17 cellular contexts compared by ENCODE assay signal in genomic region chr12:8993827-8994226, GRCh38.
"Had no signal": no experiment of that assay in that cellular context is flagged by ENCODE, and none has a peak within 500 bp of the region (broad histone marks: within the 10 kb centered on the region; RNA-seq: fewer than 3 reads in every experiment).

No MANE protein-coding gene starts in this region.

- H3K4me3 ChIP-seq: breast epithelium, gastrocnemius medialis, lung, pancreas, sigmoid colon, tibial artery, uterus had no signal

- H3K4me1 ChIP-seq: breast epithelium, gastrocnemius medialis, pancreas, tibial artery, uterus had no signal

- DNase-seq: activated B cell treated with CpG ODN at 0.5 μM for 24 hours; activated CD4-positive, alpha-beta T cell treated with anti-CD3 and anti-CD28 coated beads, Interleukin-2, amount 10 ng/mL, durations not matched to agents 7 days and 5 days; aorta; dermis blood vessel endothelial cell; erythroblast; gastrocnemius medialis; heart right ventricle; left colon; pancreas; sigmoid colon; stimulated activated CD4-positive, alpha-beta T cell treated with anti-CD3 and anti-CD28 coated beads, Interleukin-2, amount 100 ng/mL, for 24 hours; tibial artery; uterus had no signal

- H3K9me3 Mint-ChIP-seq: activated B cell treated with CpG ODN at 0.5 μM for 24 hours; activated CD4-positive, alpha-beta T cell treated with anti-CD3 and anti-CD28 coated beads, Interleukin-2, amount 10 ng/mL, durations not matched to agents 7 days and 5 days; activated T-helper 2 cell treated with anti-CD3 and anti-CD28 coated beads, Interferon-gamma antibody, Interleukin-2, Interleukin-4, amounts not matched to agents 10 μg/mL and 5 μg/mL and 100 μg/mL, durations not matched to agents 14 hours and 24 hours and 36 hours; mesothelial cell of epicardium had no signal

- H3K36me3 ChIP-seq: breast epithelium, gastrocnemius medialis, heart right ventricle, pancreas, sigmoid colon, tibial artery, uterus had no signal

- H3K27me3 ChIP-seq: breast epithelium, gastrocnemius medialis, heart right ventricle, pancreas, sigmoid colon, tibial artery, uterus had no signal

- H3K27me3 Mint-ChIP-seq: activated B cell treated with CpG ODN at 0.5 μM for 24 hours; activated CD4-positive, alpha-beta T cell treated with anti-CD3 and anti-CD28 coated beads, Interleukin-2, amount 10 ng/mL, durations not matched to agents 7 days and 5 days had no signal

- H3K27ac Mint-ChIP-seq: activated B cell treated with CpG ODN at 0.5 μM for 24 hours; activated CD4-positive, alpha-beta T cell treated with anti-CD3 and anti-CD28 coated beads, Interleukin-2, amount 10 ng/mL, durations not matched to agents 7 days and 5 days; activated T-helper 2 cell treated with anti-CD3 and anti-CD28 coated beads, Interferon-gamma antibody, Interleukin-2, Interleukin-4, amounts not matched to agents 10 μg/mL and 5 μg/mL and 100 μg/mL, durations not matched to agents 14 hours and 24 hours and 36 hours; mesothelial cell of epicardium had no signal

- H3K4me3 Mint-ChIP-seq: activated B cell treated with CpG ODN at 0.5 μM for 24 hours; activated CD4-positive, alpha-beta T cell treated with anti-CD3 and anti-CD28 coated beads, Interleukin-2, amount 10 ng/mL, durations not matched to agents 7 days and 5 days; mesothelial cell of epicardium had no signal

- H3K9me3 ChIP-seq: breast epithelium, gastrocnemius medialis, heart right ventricle, pancreas, sigmoid colon, tibial artery, uterus had no signal

- H3K36me3 Mint-ChIP-seq: mesothelial cell of epicardium had no signal

- ATAC-seq: gastrocnemius medialis, heart right ventricle, left colon, pancreas had no signal

- H3K27ac ChIP-seq: breast epithelium, gastrocnemius medialis, heart right ventricle, pancreas, sigmoid colon, tibial artery, uterus had no signal
